Comparison of ENCODE assay signal across 8 cellular contexts in the genomic region with DNA sequence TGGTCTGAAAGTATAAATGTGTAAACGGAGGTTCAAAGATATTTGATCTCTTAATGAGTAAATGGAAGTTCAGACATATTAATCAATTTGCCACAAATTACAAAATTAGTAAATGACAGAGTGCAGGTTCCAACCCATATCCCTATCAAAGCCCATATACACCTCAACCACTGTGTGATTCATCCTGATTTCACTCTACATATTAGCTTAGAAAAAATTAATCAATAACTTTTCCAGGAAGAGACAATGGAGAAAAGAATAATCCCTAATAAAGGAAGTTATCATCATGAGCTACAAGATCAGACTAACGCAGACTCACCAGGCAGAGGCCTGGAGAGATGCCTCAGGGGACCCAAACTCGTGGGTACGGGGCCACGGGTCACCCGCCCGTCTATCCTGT.
A peak's percentile ranks its signal among the peaks of the same experiment; 100 is the strongest.
DNase-seq lines count a peak whose midpoint lies in the region; ATAC-seq and TF ChIP-seq lines count a peak whose summit lies in the region.
"Not testable (repeated sequence)": the region's sequence is repeated elsewhere in the genome, so short reads cannot be mapped to it uniquely, and the experiment has no call there.

No MANE protein-coding gene starts in this region.

- BruUV-seq in PC-9 (replicated peaks; lab: Mats Ljungman, UMichigan): TSS peak; percentile 79

- H3K4me1 Mint-ChIP-seq in activated T-helper 17 cell treated with anti-CD3 and anti-CD28 coated beads, Interleukin-2, amount 50 U/mL, for 72 hours: peaks cover 16% of the 10 kb centered on the region

- CTCF ChIA-PET in PC-9 (lab: Charles Lee): not testable (repeated sequence)

- WGBS in heart left ventricle, 4 donors: 1 to 11% (median 6%) methylated on average over 7 of the region's 7 CpGs
- 60% methylated on average over 1 of the region's 7 CpGs; no CpG with 5 or more reads in 1 of the 2 experiments for WGBS in mesodermal cell (ENCODE audit: insufficient coverage in 2 of 2), 2 experiments

- H3K27me3 Mint-ChIP-seq in activated T-helper 17 cell treated with anti-CD3 and anti-CD28 coated beads, Interleukin-2, amount 50 U/mL, for 72 hours: not testable (repeated sequence)

- not testable (repeated sequence) for H3K9me3 Mint-ChIP-seq in activated T-helper 17 cell treated with anti-CD3 and anti-CD28 coated beads, Interleukin-2, amount 50 U/mL, for 72 hours

- not testable (repeated sequence) for H3K9ac ChIP-seq in colonic mucosa (ENCODE audit: low read depth in 2 of 2, low read length in 2 of 2)

- peak overlapping the region; percentile 97 for H3K4me3 Mint-ChIP-seq in activated T-helper 17 cell treated with anti-CD3 and anti-CD28 coated beads, Interleukin-2, amount 50 U/mL, for 72 hours

- TF ChIP-seq CTCF in DOHH2 (IDR thresholded peaks at IDR 0.05; ENCODE audit: low read depth, low read length, poor library complexity, severe bottlenecking); PC-9 (conservative IDR thresholded peaks at IDR 0.05); colonic mucosa (IDR thresholded peaks at IDR 0.05); heart left ventricle (IDR thresholded peaks at IDR 0.05); vagina (IDR thresholded peaks at IDR 0.05): not testable (repeated sequence)

- peaks cover 22% of the 10 kb centered on the region for H3K79me2 ChIP-seq in DOHH2 (ENCODE audit: control insufficient read depth, low read length)
- H3K79me2 ChIP-seq in PC-9 (ENCODE audit: low read depth): not testable (repeated sequence)

- POLR2A ChIA-PET in PC-9 (lab: Charles Lee; ENCODE audit: unreplicated experiment): not testable (repeated sequence)

- H3K27ac ChIP-seq in DOHH2 (ENCODE audit: low read depth, low read length): 0 out of 2 replicates have a peak overlapping the region, but pooled peaks have one; percentile 23
- not testable (repeated sequence) for H3K27ac ChIP-seq in PC-9
- H3K27ac ChIP-seq in colonic mucosa: peak overlapping the region; percentile 22
- H3K27ac ChIP-seq in heart left ventricle: peak overlapping the region in 11 of 12 donors; percentile 47 to 88 (median 82)
- H3K27ac ChIP-seq in mesodermal cell (ENCODE audit: low read depth, low read length, severe bottlenecking): peak overlapping the region; percentile 62
- peak overlapping the region; percentile 62 for H3K27ac ChIP-seq in vagina

- not testable (repeated sequence) for H3K4me1 ChIP-seq in DOHH2 (ENCODE audit: control insufficient read depth, low read length); PC-9 (replicated peaks; ENCODE audit: insufficient read depth); colonic mucosa; heart left ventricle; mesodermal cell (ENCODE audit: control insufficient read depth, insufficient read depth, low read length, poor library complexity, severe bottlenecking); vagina

- not testable (repeated sequence) for H4K20me1 ChIP-seq in DOHH2 (ENCODE audit: control insufficient read depth, insufficient read depth, low read depth, low read length); PC-9 (ENCODE audit: insufficient read depth)

- H3K27me3 ChIP-seq in DOHH2 (ENCODE audit: control insufficient read depth, low read length); PC-9 (ENCODE audit: insufficient read depth, low read depth); colonic mucosa; heart left ventricle; vagina: not testable (repeated sequence)

- H3K36me3 Mint-ChIP-seq in activated T-helper 17 cell treated with anti-CD3 and anti-CD28 coated beads, Interleukin-2, amount 50 U/mL, for 72 hours (ENCODE audit: low read depth): peaks cover 48% of the 10 kb centered on the region

- H3K4me3 ChIP-seq in DOHH2 (ENCODE audit: low read length) (peak overlapping the region; percentile 82), PC-9 (peak overlapping the region; percentile 60), colonic mucosa (peak overlapping the region; percentile 48), heart left ventricle (peak overlapping the region; percentile 47 to 93 (median 72)), mesodermal cell (ENCODE audit: extremely low read depth, insufficient read depth, low read length, poor library complexity, severe bottlenecking) (peak overlapping the region; percentile 59), skeletal muscle cell (ENCODE audit: low read depth, low read length) (peak overlapping the region; percentile 70), vagina (peak overlapping the region; percentile 39 to 69)

- not testable (repeated sequence) for H3K9me3 ChIP-seq in DOHH2 (ENCODE audit: control insufficient read depth, insufficient read depth, low read length); PC-9 (ENCODE audit: insufficient read depth, low read depth); colonic mucosa; heart left ventricle; mesodermal cell (ENCODE audit: control insufficient read depth, low read length); vagina

- peak overlapping the region; percentile 77 for H3K4me2 ChIP-seq in DOHH2 (ENCODE audit: low read length)
- H3K4me2 ChIP-seq in PC-9: peak overlapping the region; percentile 65

- not testable (repeated sequence) for DNase-seq in PC-9; colonic mucosa; heart left ventricle; skeletal muscle cell (ENCODE audit: low read depth); vagina (ENCODE audit: extremely low spot score in 2 of 2)

- not testable (repeated sequence) for TF ChIP-seq POLR2A in heart left ventricle (IDR thresholded peaks at IDR 0.05); vagina (IDR thresholded peaks at IDR 0.05)

- not testable (repeated sequence) for H3K9me2 ChIP-seq in DOHH2 (replicated peaks; ENCODE audit: control insufficient read depth, low read length); PC-9 (ENCODE audit: insufficient read depth)

- ATAC-seq in activated T-helper 17 cell treated with anti-CD3 and anti-CD28 coated beads, Interleukin-2, amount 50 U/mL, for 72 hours (replicated peaks); heart left ventricle: not testable (repeated sequence)

- H3F3A ChIP-seq in DOHH2 (ENCODE audit: control insufficient read depth, insufficient read depth); PC-9 (ENCODE audit: insufficient read depth, low read depth): not testable (repeated sequence)

- peak overlapping the region; percentile 80 for H2AFZ ChIP-seq in PC-9

- peak overlapping the region; percentile 96 for H3K27ac Mint-ChIP-seq in activated T-helper 17 cell treated with anti-CD3 and anti-CD28 coated beads, Interleukin-2, amount 50 U/mL, for 72 hours

- intact Hi-C loops in PC-9 (cut with micrococcal nuclease; ENCODE audit: unreplicated experiment); colonic mucosa (cut with DNase I); heart left ventricle (cut with DNase I); vagina (cut with DNase I): not testable (repeated sequence)

- H3K36me3 ChIP-seq in DOHH2 (ENCODE audit: control insufficient read depth, low read length); PC-9 (ENCODE audit: low read depth); colonic mucosa; heart left ventricle; mesodermal cell (ENCODE audit: control insufficient read depth, insufficient read depth, low read length); vagina: not testable (repeated sequence)
